13 cellular contexts compared by ENCODE assay signal in the genomic region with DNA sequence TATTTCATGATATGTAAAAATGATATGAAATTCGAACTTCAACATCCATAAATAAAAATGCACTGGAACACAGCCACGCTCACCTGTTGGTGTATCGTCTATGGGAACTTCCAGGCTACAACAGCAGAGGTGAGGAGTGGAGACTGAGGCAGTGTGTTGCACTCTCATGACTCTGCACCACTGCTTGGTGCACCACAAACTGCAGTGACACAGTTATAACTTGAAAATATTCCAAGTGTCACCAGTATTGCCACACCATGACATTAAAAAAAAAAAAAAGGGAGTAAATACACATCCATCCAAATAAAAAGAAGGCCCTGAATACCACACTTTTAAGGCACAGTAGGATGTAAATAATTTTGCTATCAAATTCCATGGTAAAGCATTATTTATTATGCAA. TPM values are rescaled to one million over a fixed set of nuclear protein-coding genes. Genes with fewer than 3 reads are reported as not detected.
DNase-seq lines count a peak whose midpoint lies in the region; ATAC-seq and TF ChIP-seq lines count a peak whose summit lies in the region.
"Had no signal": no experiment of that assay in that cellular context is flagged by ENCODE, and none has a peak within 500 bp of the region (broad histone marks: within the 10 kb centered on the region; RNA-seq: fewer than 3 reads in every experiment).

No MANE protein-coding gene starts in this region.

- H3K27me3 ChIP-seq in SK-N-SH (ENCODE audit: insufficient read depth) (no peaks in the 10 kb centered on the region), PC-3 (ENCODE audit: low read length) (no peaks in the 10 kb centered on the region), hepatocyte (no peaks in the 10 kb centered on the region), skeletal muscle satellite cell (ENCODE audit: control insufficient read depth, insufficient read depth, low read length) (no peaks in the 10 kb centered on the region), endodermal cell (ENCODE audit: control insufficient read depth, insufficient read depth, low read length, poor library complexity, severe bottlenecking) (no peaks in the 10 kb centered on the region)

- H4K20me1 ChIP-seq in SK-N-SH (ENCODE audit: insufficient read depth) (peaks cover 94% of the 10 kb centered on the region), PC-3 (ENCODE audit: low read length) (peaks cover 18% of the 10 kb centered on the region), hepatocyte (ENCODE audit: insufficient read depth, poor library complexity, severe bottlenecking) (peaks cover 27% of the 10 kb centered on the region)

- peaks cover 21 to 40% of the 10 kb centered on the region in 2 experiments for H3K4me1 ChIP-seq in SK-N-SH (ENCODE audit: control insufficient read depth in 1 of 2, insufficient read depth in 2 of 2, low read depth in 1 of 2, low read length in 1 of 2)
- H3K4me1 ChIP-seq in PC-3 (ENCODE audit: insufficient read depth, low read length) = peaks cover 59% of the 10 kb centered on the region
- H3K4me1 ChIP-seq in hepatocyte (ENCODE audit: insufficient read depth) = peaks cover 23% of the 10 kb centered on the region
- peaks cover 63% of the 10 kb centered on the region for H3K4me1 ChIP-seq in skeletal muscle satellite cell (ENCODE audit: control insufficient read depth, insufficient read depth, low read length)
- no peaks in the 10 kb centered on the region for H3K4me1 ChIP-seq in endodermal cell (ENCODE audit: control insufficient read depth, insufficient read depth, low read length)

- no peak overlapping the region for H3K27ac Mint-ChIP-seq in endodermal cell
- H3K27ac Mint-ChIP-seq: activated naive CD8-positive, alpha-beta T cell treated with anti-CD3 and anti-CD28 coated beads, Interleukin-2, amount 10 ng/mL, durations not matched to agents 7 days and 5 days had no signal

- CTCF ChIA-PET in SK-N-SH (lab: Yijun Ruan, JAX) (interaction anchor here (1.2 to 1.9 kb wide), 2 partner anchors 16 to 79 kb away, joined by 3 to 6 read pairs; no protein-coding TSS in a partner anchor), PC-3 (lab: Charles Lee) (interaction anchor here (1.1 kb wide), 1 partner anchor 79 kb away, joined by 3 read pairs; no protein-coding TSS in a partner anchor)

- H3K4me2 ChIP-seq in SK-N-SH = 0 out of 2 replicates have a peak overlapping the region, but pooled peaks have one; percentile 6
- H3K4me2 ChIP-seq in PC-3 (ENCODE audit: low read length) = peak overlapping the region; percentile 83
- peak overlapping the region; percentile 25 for H3K4me2 ChIP-seq in hepatocyte
- H3K4me2 ChIP-seq in skeletal muscle satellite cell (ENCODE audit: low read length) = peak overlapping the region; percentile 43

- TF ChIP-seq RAD21 in SK-N-SH (IDR thresholded peaks at IDR 0.05; ENCODE audit: low read length) = no peak

- H3K27me3 Mint-ChIP-seq in endodermal cell (ENCODE audit: insufficient read depth) = no peaks in the 10 kb centered on the region
- H3K27me3 Mint-ChIP-seq: activated naive CD8-positive, alpha-beta T cell treated with anti-CD3 and anti-CD28 coated beads, Interleukin-2, amount 10 ng/mL, durations not matched to agents 7 days and 5 days had no signal

- H3K9ac ChIP-seq in SK-N-SH (no peak overlapping the region), PC-3 (ENCODE audit: low read length) (peak overlapping the region; percentile 61), skeletal muscle satellite cell (ENCODE audit: low read depth, low read length) (no peak overlapping the region), endodermal cell (ENCODE audit: extremely low read depth, low read length, poor library complexity, severe bottlenecking) (no peak overlapping the region)

- TF ChIP-seq EP300 in SK-N-SH (IDR thresholded peaks at IDR 0.05; ENCODE audit: borderline replicate concordance in 1 of 2, low read depth in 1 of 2, low read length in 1 of 2) = no peak

- peaks cover 11 to 14% of the 10 kb centered on the region in 2 experiments for H3K36me3 ChIP-seq in SK-N-SH (replicated peaks in 1 of 2; ENCODE audit: control insufficient read depth in 1 of 2, insufficient read depth in 2 of 2, low read length in 1 of 2)
- peaks cover 3% of the 10 kb centered on the region; the same call in 1 of the 2 replicates for H3K36me3 ChIP-seq in PC-3 (ENCODE audit: low read depth, low read length)
- no peaks in the 10 kb centered on the region for H3K36me3 ChIP-seq in hepatocyte (replicated peaks; ENCODE audit: insufficient read depth, low read depth)
- H3K36me3 ChIP-seq in skeletal muscle satellite cell (ENCODE audit: insufficient read depth, low read length) = peaks cover 4% of the 10 kb centered on the region
- peaks cover 39% of the 10 kb centered on the region for H3K36me3 ChIP-seq in endodermal cell (ENCODE audit: control insufficient read depth, insufficient read depth, low read length)

- peaks cover 17% of the 10 kb centered on the region for H3K36me3 Mint-ChIP-seq in endodermal cell (ENCODE audit: low read depth)

- H3K9me3 Mint-ChIP-seq in endodermal cell = no peaks in the 10 kb centered on the region

- no TSS peak for BruUV-seq in PC-3 (replicated peaks; lab: Mats Ljungman, UMichigan)

- H3K79me2 ChIP-seq in SK-N-SH (ENCODE audit: insufficient read depth) (peaks cover 97% of the 10 kb centered on the region), PC-3 (ENCODE audit: low read length) (peaks cover 95% of the 10 kb centered on the region), hepatocyte (peaks cover 85% of the 10 kb centered on the region)

- POLR2A ChIA-PET in SK-N-SH (lab: Yijun Ruan, JAX) (interaction anchor here (0.5 kb wide), 1 partner anchor 547 kb away, joined by 3 read pairs; no protein-coding TSS in a partner anchor), PC-3 (lab: Charles Lee; ENCODE audit: unreplicated experiment) (interaction anchor here (1.0 kb wide), 1 partner anchor 34 kb away, joined by 5 read pairs; the partner anchor contains the start of gene GNA13)

- intact Hi-C loops in PC-3 (cut with micrococcal nuclease) = loop anchor here (2.0 kb wide), 2 partner anchors 37 to 53 kb away; no protein-coding TSS in a partner anchor

- H2AFZ ChIP-seq in SK-N-SH (ENCODE audit: low read depth) (no peak overlapping the region), PC-3 (ENCODE audit: low read length) (no peak overlapping the region), hepatocyte (no peak overlapping the region)

- peaks cover 12% of the 10 kb centered on the region for H3K4me1 Mint-ChIP-seq in endodermal cell

- ATAC-seq in SK-N-SH treated with all-trans-retinoic acid at 6 μM for 48 hours (no peak), PC-3 (no peak), GM18873 (IDR thresholded peaks at IDR 0.05; ENCODE audit: low FRiP score, unreplicated experiment) (no peak), GM18907 (IDR thresholded peaks at IDR 0.05; ENCODE audit: unreplicated experiment) (no peak)

- H3F3A ChIP-seq in SK-N-SH (replicated peaks; ENCODE audit: insufficient read depth) (peaks cover 2% of the 10 kb centered on the region), PC-3 (ENCODE audit: low read length, unreplicated experiment) (peaks cover 11% of the 10 kb centered on the region)

- H3K9me2 ChIP-seq in SK-N-SH (no peaks in the 10 kb centered on the region), PC-3 (replicated peaks; ENCODE audit: low read length) (no peaks in the 10 kb centered on the region), hepatocyte (replicated peaks; ENCODE audit: insufficient read depth) (no peaks in the 10 kb centered on the region)

- H3K9me3 ChIP-seq in SK-N-SH = no peaks in the 10 kb centered on the region
- H3K9me3 ChIP-seq in PC-3 (ENCODE audit: low read length) = no peaks in the 10 kb centered on the region
- no peaks in the 10 kb centered on the region for H3K9me3 ChIP-seq in hepatocyte (ENCODE audit: low read depth)
- no peaks in the 10 kb centered on the region for H3K9me3 ChIP-seq in skeletal muscle satellite cell (replicated peaks; ENCODE audit: low read length)
- no peaks in the 10 kb centered on the region for H3K9me3 ChIP-seq in endodermal cell (ENCODE audit: control insufficient read depth, low read length)

- TF ChIP-seq CTCF in SK-N-SH (IDR thresholded peaks at IDR 0.05) = no peak
- no peak for TF ChIP-seq CTCF in PC-3 (conservative IDR thresholded peaks at IDR 0.05; ENCODE audit: low read depth, low read length)
- TF ChIP-seq CTCF in hepatocyte (IDR thresholded peaks at IDR 0.05; ENCODE audit: poor library complexity) = no peak
- no peak for TF ChIP-seq CTCF in endodermal cell (conservative IDR thresholded peaks at IDR 0.05)

- H3K27ac ChIP-seq in SK-N-SH (ENCODE audit: low read depth in 2 of 2, low read length in 1 of 2) (peak overlapping the region in 1 of 2 experiments; percentile 33; a peak in 1 of 4 replicates), PC-3 (ENCODE audit: low read length) (peak overlapping the region; percentile 93), hepatocyte (no peak overlapping the region), endodermal cell (ENCODE audit: low read depth, low read length) (no peak overlapping the region)

- H3K4me3 ChIP-seq in SK-N-SH (ENCODE audit: low read depth in 2 of 2, low read length in 1 of 2) (no peak overlapping the region), PC-3 (ENCODE audit: low read length) (peak overlapping the region; percentile 58; the same call in 1 of the 2 replicates), hepatocyte (no peak overlapping the region), skeletal muscle satellite cell (ENCODE audit: low read length) (peak overlapping the region; percentile 13), endodermal cell (ENCODE audit: low read length) (no peak overlapping the region)

- no peak overlapping the region for H3K4me3 Mint-ChIP-seq in endodermal cell
- H3K4me3 Mint-ChIP-seq: activated naive CD8-positive, alpha-beta T cell treated with anti-CD3 and anti-CD28 coated beads, Interleukin-2, amount 10 ng/mL, durations not matched to agents 7 days and 5 days had no signal

- 93% methylated on average over 3 of the region's 3 CpGs for WGBS in SK-N-SH (ENCODE audit: low lambda C conversion rate)
- 98% methylated on average over 3 of the region's 3 CpGs for WGBS in hepatocyte (ENCODE audit: low lambda C conversion rate, missing lambda C conversion rate)
- 94% methylated on average over 2 to 3 of the region's 3 CpGs for whole genome bisulfite sequencing in endodermal cell (ENCODE audit: insufficient coverage in 1 of 2, insufficient read length in 1 of 2), 2 experiments

- DNase-seq in SK-N-SH (no peak), PC-3 (no peak), hepatocyte (ENCODE audit: low spot score) (no peak), endodermal cell (no peak)
- DNase-seq: activated naive CD8-positive, alpha-beta T cell treated with anti-CD3 and anti-CD28 coated beads, Interleukin-2, amount 10 ng/mL, durations not matched to agents 7 days and 5 days; cerebellar nuclear complex; GF-D8; islet precursor cell; NCI-H1048 had no signal

TF ChIP-seq in SK-N-SH, 30 proteins besides CTCF, POLR2A, EP300 and RAD21 (continues in another document):
- TF ChIP-seq GABPA (IDR thresholded peaks at IDR 0.05; ENCODE audit: low read depth) = no peak

RNA-seq across cellular contexts. Expression of gene GNA13, which starts 34.4 kb away (rescaled TPM):
- 14.5 and 19.0 TPM in 2 replicates for polyA plus RNA-seq in SK-N-SH (2012; rRNA removed)
- 23.4 and 24.8 TPM in 2 replicates for polyA plus RNA-seq in SK-N-SH (2012; cell fraction: cytosol; rRNA removed)
- polyA plus RNA-seq in SK-N-SH (2012; cell fraction: nucleus; rRNA removed) = 6.3 and 13.2 TPM in 2 replicates
- total RNA-seq in PC-3 (2014; rRNA removed) = 33.9 and 38.0 TPM in 2 replicates
- total RNA-seq in hepatocyte = 67.6 and 69.5 TPM in 2 replicates
- polyA plus RNA-seq in hepatocyte = 13.1 and 17.8 TPM in 2 replicates
- total RNA-seq in skeletal muscle satellite cell (2012; rRNA removed) = 38.2 and 43.1 TPM in 2 replicates
- total RNA-seq in endodermal cell = 10 to 100 TPM; 59.3 to 66.8 TPM
- polyA plus RNA-seq in endodermal cell (2013, experiment 1 of 2) = 59.5 TPM
- 61.0 TPM for polyA plus RNA-seq in endodermal cell (2013, experiment 2 of 2)

Comparison
In these comparisons a context has a peak if more than half of its experiments do, and no peak if none do; other contexts are left out.
1. H3K4me2 ChIP-seq: peak in every context shown above with its lines; median percentile 83 in PC-3; 43 in skeletal muscle satellite cell; 25 in hepatocyte; 6 in SK-N-SH.
2. H3K4me3 ChIP-seq: peak in PC-3 (single experiment) and skeletal muscle satellite cell (single experiment); none in SK-N-SH (0 of 2), hepatocyte (single experiment) and endodermal cell (single experiment).